ENCODE assay signal across 6 cellular contexts in the genomic region with DNA sequence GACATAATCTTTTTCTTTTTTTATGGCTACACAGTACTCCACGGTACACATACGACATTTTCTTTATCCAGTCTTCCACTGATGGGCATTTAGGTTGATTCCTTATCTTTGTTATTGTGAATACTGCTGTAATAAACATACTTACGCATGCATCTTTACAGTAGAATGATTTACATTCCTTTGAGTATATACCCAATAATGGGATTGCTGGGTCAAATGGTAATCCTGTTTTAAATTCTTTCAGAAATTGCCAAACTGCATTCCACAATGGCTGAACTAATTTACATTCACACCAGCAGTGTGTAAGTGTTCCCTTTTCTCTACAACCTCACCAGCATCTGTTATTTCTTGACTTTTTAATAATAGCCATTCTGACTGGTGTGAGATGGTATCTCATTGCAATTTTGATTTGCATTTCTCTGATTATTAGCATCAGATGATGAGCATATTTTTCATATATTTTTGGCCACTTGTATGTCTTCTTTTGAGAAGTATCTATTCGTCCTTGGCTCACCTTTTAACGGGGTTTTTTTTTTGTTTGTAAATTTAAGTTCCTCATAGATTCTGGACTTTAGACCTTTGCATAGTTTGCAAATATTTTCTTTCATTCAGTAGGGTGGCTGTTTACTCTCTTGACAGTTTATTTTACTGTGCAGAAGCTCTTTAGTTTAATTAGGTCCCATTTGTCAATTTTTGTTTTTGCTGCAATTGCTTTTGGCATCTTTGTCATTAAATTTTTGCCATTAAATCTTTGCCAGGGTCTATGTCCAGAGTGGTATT. TPM values are rescaled to one million over a fixed set of nuclear protein-coding genes. Genes with fewer than 3 reads are reported as not detected.
"Had no signal": no experiment of that assay in that cellular context is flagged by ENCODE, and none has a peak within 500 bp of the region (broad histone marks: within the 10 kb centered on the region; RNA-seq: fewer than 3 reads in every experiment).

No MANE protein-coding gene starts in this region.

RNA-seq across cellular contexts. Expression of a gene that starts 52.6 kb away (rescaled TPM):
- total RNA-seq: naive thymus-derived CD4-positive, alpha-beta T cell; osteoblast; prostate gland; smooth muscle cell; thoracic aorta had no signal
- polyA plus RNA-seq: neural cell had no signal
